17 cellular contexts compared by ENCODE assay signal in the genomic region with DNA sequence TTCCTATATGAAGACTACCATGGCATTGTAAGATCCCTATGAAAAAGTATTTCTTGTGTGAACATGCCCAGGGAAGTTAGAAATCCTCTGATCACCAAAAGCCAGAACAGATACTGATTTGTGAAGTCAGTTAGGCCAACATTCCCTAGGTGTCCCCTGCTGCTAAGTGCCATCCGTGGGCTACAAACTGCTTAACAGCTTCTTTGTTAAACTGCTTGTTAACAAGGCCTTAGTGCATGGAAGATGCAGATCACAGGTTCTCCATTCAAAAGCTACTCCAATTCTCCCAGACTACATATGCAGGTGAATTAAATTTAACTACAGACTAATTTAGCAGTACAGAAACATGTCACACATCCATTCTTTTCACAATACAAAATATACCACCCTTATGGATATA.
DNase-seq lines count a peak whose midpoint lies in the region; ATAC-seq, FAIRE-seq and TF ChIP-seq lines count a peak whose summit lies in the region.
"Had no signal": no experiment of that assay in that cellular context is flagged by ENCODE, and none has a peak within 500 bp of the region (broad histone marks: within the 10 kb centered on the region; RNA-seq: fewer than 3 reads in every experiment).

No MANE protein-coding gene starts in this region.

- H3K36me3 ChIP-seq in ACC112 (ENCODE audit: insufficient read depth, low read length) (no peaks in the 10 kb centered on the region), HUES48 (ENCODE audit: control insufficient read depth, insufficient read depth, low read length) (0 out of 2 replicates have a peak, but pooled peaks cover 2% of the 10 kb centered on the region), endothelial cell of umbilical vein (ENCODE audit: control insufficient read depth in 2 of 2, extremely low read depth in 1 of 2, insufficient read depth in 2 of 2, low read length in 2 of 2) (no peaks in the 10 kb centered on the region)
- H3K36me3 ChIP-seq: brain microvascular endothelial cell, thoracic aorta had no signal

- TF ChIP-seq CTCF in endothelial cell of umbilical vein (IDR thresholded peaks at IDR 0.05; ENCODE audit: extremely low read depth in 1 of 2, insufficient read depth in 1 of 2, low read depth in 1 of 2, low read length in 2 of 2) (no peak), nephron (IDR thresholded peaks at IDR 0.05; ENCODE audit: unreplicated experiment in 3 of 3) (no peak)

- BruUV-seq in endothelial cell of umbilical vein (replicated peaks; lab: Mats Ljungman, UMichigan): no TSS peak

- H3K4me3 ChIP-seq in ACC112 (ENCODE audit: low read depth, low read length) (no peak overlapping the region), HUES48 (ENCODE audit: low read depth, low read length) (peak overlapping the region; percentile 93), endothelial cell of umbilical vein (replicated peaks in 1 of 3; ENCODE audit: insufficient read depth in 1 of 3, low read depth in 1 of 3, low read length in 3 of 3) (peak overlapping the region in 2 of 3 experiments; percentile 8 to 59)

- H3K9me3 ChIP-seq in HUES48 (ENCODE audit: control insufficient read depth, insufficient read depth, low read length) (no peaks in the 10 kb centered on the region), endothelial cell of umbilical vein (replicated peaks; ENCODE audit: control insufficient read depth, insufficient read depth, low read length) (no peaks in the 10 kb centered on the region)
- H3K9me3 ChIP-seq: Caco-2, thoracic aorta had no signal

- H3K36me3 Mint-ChIP-seq in nephron (ENCODE audit: low read depth): peaks cover 5% of the 10 kb centered on the region
- H3K36me3 Mint-ChIP-seq: immature natural killer cell had no signal

- peak overlapping the region; percentile 74 for H3K4me2 ChIP-seq in endothelial cell of umbilical vein (ENCODE audit: insufficient read depth, low read length)

- peak overlapping the region; percentile 63 for H2AFZ ChIP-seq in ACC112 (ENCODE audit: low read length, unreplicated experiment)
- no peak overlapping the region for H2AFZ ChIP-seq in endothelial cell of umbilical vein (ENCODE audit: low read depth, low read length)

- H3K4me1 Mint-ChIP-seq in nephron: peaks cover 68% of the 10 kb centered on the region

- H3K9ac ChIP-seq in HUES48 (ENCODE audit: low read depth, low read length) (no peak overlapping the region), endothelial cell of umbilical vein (replicated peaks; ENCODE audit: extremely low read depth, insufficient read depth, low read length) (peak overlapping the region; percentile 97)

- ATAC-seq in HG03159 (IDR thresholded peaks at IDR 0.05; ENCODE audit: unreplicated experiment): no peak
- ATAC-seq: activated CD4-positive, CD25-positive, alpha-beta regulatory T cell treated with anti-CD3 and anti-CD28 coated beads, Interleukin-2, amount 50 U/mL, for 24 hours had no signal

- no peaks in the 10 kb centered on the region for H4K20me1 ChIP-seq in endothelial cell of umbilical vein (replicated peaks; ENCODE audit: control insufficient read depth, extremely low read depth, insufficient read depth, low read length)

- CTCF ChIA-PET in endothelial cell of umbilical vein (lab: Charles Lee): interaction anchor here (1.1 to 4.8 kb wide), 11 partner anchors 9 to 856 kb away, joined by 3 to 101 read pairs (median 10); no protein-coding TSS in a partner anchor

- no peak for TF ChIP-seq POLR2A in endothelial cell of umbilical vein (IDR thresholded peaks at IDR 0.05; ENCODE audit: low read depth, low read length)

- DNase-seq in endothelial cell of umbilical vein (ENCODE audit: low read depth, low spot score): peak; percentile 47
- no peak for DNase-seq in NCI-H748 treated with DMSO at 0.1 percent for 48 hours (lab: John Stamatoyannopoulos, UW)
- no peak for DNase-seq in NCI-H1105 treated with DMSO at 0.1 percent for 48 hours (lab: John Stamatoyannopoulos, UW)
- DNase-seq in NCI-H345 treated with DMSO at 0.1 percent for 48 hours (lab: John Stamatoyannopoulos, UW; ENCODE audit: unreplicated experiment): no peak
- DNase-seq: Caco-2; GDM1; immature natural killer cell; NCI-H2107; NCI-H82; stimulated activated CD4-positive, alpha-beta T cell treated with anti-CD3 and anti-CD28 coated beads, Interleukin-1b, Interleukin-23, amount 100 ng/mL, for 48 hours had no signal

- intact Hi-C loops in endothelial cell of umbilical vein (cut with micrococcal nuclease): loop anchor here (5.0 to 10.0 kb wide), 5 partner anchors 184 to 1219 kb away; no protein-coding TSS in a partner anchor

- no peaks in the 10 kb centered on the region for H3K9me1 ChIP-seq in endothelial cell of umbilical vein (replicated peaks; ENCODE audit: control insufficient read depth, extremely low read depth, insufficient read depth, low read length)

- dilution Hi-C loops in endothelial cell of umbilical vein (cut with MboI; ENCODE audit: extremely low pct_ligation_motif_present, low sequenced_read_pairs): no loop called here

- H3K4me3 Mint-ChIP-seq in nephron: peak overlapping the region; percentile 90 to 96 (median 90)

- H3K27ac Mint-ChIP-seq in nephron: peak overlapping the region; percentile 54 to 96 (median 95)
- H3K27ac Mint-ChIP-seq: immature natural killer cell had no signal

- H3K27me3 ChIP-seq in ACC112 (ENCODE audit: insufficient read depth, low read length) (peaks cover 32% of the 10 kb centered on the region), HUES48 (ENCODE audit: control insufficient read depth, insufficient read depth, low read length) (peaks cover 15% of the 10 kb centered on the region), endothelial cell of umbilical vein (ENCODE audit: control insufficient read depth in 2 of 2, insufficient read depth in 2 of 2, low read length in 2 of 2) (no peaks in the 10 kb centered on the region)
- H3K27me3 ChIP-seq: brain microvascular endothelial cell had no signal

- H3K27ac ChIP-seq in ACC112 (ENCODE audit: low read depth, low read length) (no peak overlapping the region), HUES48 (ENCODE audit: low read depth, low read length) (peak overlapping the region; percentile 48), endothelial cell of umbilical vein (ENCODE audit: insufficient read depth, low read depth, low read length) (peak overlapping the region; percentile 96)
- H3K27ac ChIP-seq: brain microvascular endothelial cell, thoracic aorta had no signal

- no peaks in the 10 kb centered on the region for H3K9me3 Mint-ChIP-seq in nephron
- H3K9me3 Mint-ChIP-seq: immature natural killer cell had no signal

- H3K4me1 ChIP-seq in ACC112 (ENCODE audit: control insufficient read depth, insufficient read depth, low read length, unreplicated experiment) (peaks cover 9% of the 10 kb centered on the region), HUES48 (ENCODE audit: control insufficient read depth, insufficient read depth, low read length) (peaks cover 52% of the 10 kb centered on the region), endothelial cell of umbilical vein (ENCODE audit: control insufficient read depth, extremely low read depth, insufficient read depth, low read length) (peaks cover 51% of the 10 kb centered on the region)

- FAIRE-seq in endothelial cell of umbilical vein (lab: Jason Lieb, UNC): no peak

- no peaks in the 10 kb centered on the region for H3K27me3 Mint-ChIP-seq in nephron (ENCODE audit: low read depth)

- H3K79me2 ChIP-seq in ACC112 (ENCODE audit: control insufficient read depth, insufficient read depth, low read length, unreplicated experiment): no peaks in the 10 kb centered on the region
- H3K79me2 ChIP-seq in endothelial cell of umbilical vein (ENCODE audit: control insufficient read depth, insufficient read depth, low read length): peaks cover 79% of the 10 kb centered on the region

- POLR2A ChIA-PET in endothelial cell of umbilical vein (lab: Charles Lee): interaction anchor here (0.6 kb wide), 1 partner anchor 14 kb away, joined by 3 read pairs; no protein-coding TSS in a partner anchor

TF ChIP-seq in endothelial cell of umbilical vein, 7 proteins besides CTCF, POLR2A, EP300 and RAD21:
- TF ChIP-seq EZH2 (IDR thresholded peaks at IDR 0.05; ENCODE audit: borderline replicate concordance, low read depth, low read length, severe bottlenecking) (no peak), MAX (IDR thresholded peaks at IDR 0.05; ENCODE audit: insufficient read depth, insufficient read length) (no peak), POLR2AphosphoS5 (IDR thresholded peaks at IDR 0.05; ENCODE audit: insufficient read depth, low read depth, low read length) (no peak), FOS (IDR thresholded peaks at IDR 0.05; ENCODE audit: borderline replicate concordance, insufficient read depth, low read length) (no peak), JUN (IDR thresholded peaks at IDR 0.05; ENCODE audit: borderline replicate concordance, insufficient read depth, insufficient read length, low read depth) (no peak), MYC (IDR thresholded peaks at IDR 0.05; ENCODE audit: low read depth, low read length) (no peak)
